Comparison of ENCODE assay signal across 11 cellular contexts in the genomic region with DNA sequence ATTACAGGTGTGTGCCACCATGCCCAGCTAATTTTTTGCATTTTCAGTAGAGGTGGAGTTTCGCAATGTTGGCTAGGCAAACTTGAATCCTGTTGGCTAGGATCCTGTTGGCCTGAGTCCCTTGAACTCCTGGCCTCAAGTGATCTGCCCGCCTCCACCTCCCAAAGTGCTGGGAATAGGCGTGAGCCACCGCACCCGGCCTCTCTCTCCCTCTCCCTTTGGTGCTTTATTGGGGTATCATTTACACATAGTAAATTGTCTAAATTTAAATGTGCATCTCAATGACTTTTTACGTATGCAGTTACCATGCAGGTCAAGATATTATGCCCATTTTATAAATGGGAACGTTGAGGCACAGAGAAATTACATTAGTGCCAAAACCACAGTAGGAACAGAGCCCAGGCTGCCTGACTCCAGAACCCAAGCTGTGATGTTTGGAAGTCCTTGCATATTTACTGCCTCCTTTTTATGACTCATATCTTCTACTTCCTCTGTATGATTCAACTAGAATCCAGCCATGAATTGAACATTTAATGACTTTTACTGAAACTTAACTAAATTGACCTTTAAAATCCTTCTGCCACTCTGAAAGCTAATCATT. TPM values are rescaled to one million over a fixed set of nuclear protein-coding genes. Genes with fewer than 3 reads are reported as not detected.
DNase-seq lines count a peak whose midpoint lies in the region; FAIRE-seq and TF ChIP-seq lines count a peak whose summit lies in the region.
"Had no signal": no experiment of that assay in that cellular context is flagged by ENCODE, and none has a peak within 500 bp of the region (broad histone marks: within the 10 kb centered on the region; RNA-seq: fewer than 3 reads in every experiment).

No MANE protein-coding gene starts in this region.

- H3K36me3 ChIP-seq in transverse colon, result peaks cover 0 to 24% (median 10%) of the 10 kb centered on the region in 4 donors
- H3K36me3 ChIP-seq: prostate gland had no signal

- TF ChIP-seq EP300 in transverse colon (IDR thresholded peaks at IDR 0.05; ENCODE audit: low read depth), result no peak

- CTCF ChIA-PET in activated naive CD4-positive, alpha-beta T cell treated with anti-CD3 and anti-CD28 coated beads, Interleukin-2, amount 10 ng/mL, durations not matched to agents 7 days and 5 days (lab: Charles Lee), result interaction anchor here (0.6 to 2.1 kb wide), 4 partner anchors 14 to 558 kb away, joined by 3 to 5 read pairs (median 4); no protein-coding TSS in a partner anchor

- intact Hi-C loops in transverse colon (cut with DNase I; ENCODE audit: low total_unique reads), result no loop called here

- in situ Hi-C loops in transverse colon (cut with MboI; ENCODE audit: low pct_ligation_motif_present in 1 of 4, low pct_unique_long_range_greater_than_20kb in 1 of 4, low sequenced_read_pairs in 3 of 4), result no loop called here

- H3K27me3 Mint-ChIP-seq in activated naive CD4-positive, alpha-beta T cell treated with anti-CD3 and anti-CD28 coated beads, Interleukin-2, amount 50 U/mL, for 24 hours, result no peaks in the 10 kb centered on the region
- no peaks in the 10 kb centered on the region for H3K27me3 Mint-ChIP-seq in activated naive CD4-positive, alpha-beta T cell treated with anti-CD3 and anti-CD28 coated beads, Interleukin-2, amount 10 ng/mL, durations not matched to agents 7 days and 5 days

- no peak overlapping the region for H3K4me3 ChIP-seq in transverse colon
- H3K4me3 ChIP-seq: prostate gland had no signal

- FAIRE-seq in GM12892 (lab: Jason Lieb, UNC), result no peak

- TF ChIP-seq CTCF in transverse colon (IDR thresholded peaks at IDR 0.05) (no peak), GM20000 (IDR thresholded peaks at IDR 0.05; ENCODE audit: extremely low read depth, missing control alignments) (no peak)

- DNase-seq in activated naive CD4-positive, alpha-beta T cell treated with anti-CD3 and anti-CD28 coated beads, Interleukin-2, amount 10 ng/mL, durations not matched to agents 7 days and 5 days, result no peak
- DNase-seq in SW480 (ENCODE audit: low spot score) (peak; percentile 54), fibroblast of the conjunctiva (ENCODE audit: low read depth) (peak; percentile 82), transverse colon (no peak), SHP77 (lab: John Stamatoyannopoulos, UW) (no peak), GM20000 (ENCODE audit: low spot score) (no peak), GM12892 (ENCODE audit: insufficient read length) (no peak)
- DNase-seq: Caco-2, Karpas-422 had no signal

- peak overlapping the region; percentile 28 for H3K4me3 Mint-ChIP-seq in activated naive CD4-positive, alpha-beta T cell treated with anti-CD3 and anti-CD28 coated beads, Interleukin-2, amount 50 U/mL, for 24 hours
- no peak overlapping the region for H3K4me3 Mint-ChIP-seq in activated naive CD4-positive, alpha-beta T cell treated with anti-CD3 and anti-CD28 coated beads, Interleukin-2, amount 10 ng/mL, durations not matched to agents 7 days and 5 days

- H3K36me3 Mint-ChIP-seq in activated naive CD4-positive, alpha-beta T cell treated with anti-CD3 and anti-CD28 coated beads, Interleukin-2, amount 50 U/mL, for 24 hours, result peaks cover 25% of the 10 kb centered on the region
- H3K36me3 Mint-ChIP-seq in activated naive CD4-positive, alpha-beta T cell treated with anti-CD3 and anti-CD28 coated beads, Interleukin-2, amount 10 ng/mL, durations not matched to agents 7 days and 5 days, result no peaks in the 10 kb centered on the region

- H3K27ac ChIP-seq in transverse colon, result peak overlapping the region in 3 of 4 donors; percentile 3 to 45 (median 17)
- H3K27ac ChIP-seq: prostate gland had no signal

- no peaks in the 10 kb centered on the region for H3K9me3 Mint-ChIP-seq in activated naive CD4-positive, alpha-beta T cell treated with anti-CD3 and anti-CD28 coated beads, Interleukin-2, amount 50 U/mL, for 24 hours
- H3K9me3 Mint-ChIP-seq in activated naive CD4-positive, alpha-beta T cell treated with anti-CD3 and anti-CD28 coated beads, Interleukin-2, amount 10 ng/mL, durations not matched to agents 7 days and 5 days, result no peaks in the 10 kb centered on the region

- H3K27me3 ChIP-seq in transverse colon, result no peaks in the 10 kb centered on the region

- peak overlapping the region; percentile 56 for H3K27ac Mint-ChIP-seq in activated naive CD4-positive, alpha-beta T cell treated with anti-CD3 and anti-CD28 coated beads, Interleukin-2, amount 50 U/mL, for 24 hours
- H3K27ac Mint-ChIP-seq in activated naive CD4-positive, alpha-beta T cell treated with anti-CD3 and anti-CD28 coated beads, Interleukin-2, amount 10 ng/mL, durations not matched to agents 7 days and 5 days, result no peak overlapping the region

- WGBS in transverse colon (ENCODE audit: low coverage in 1 of 2), 2 donors, result 39 to 62% methylated on average over 3 to 7 of the region's 7 CpGs

- peaks cover 0 to 12% (median 8%) of the 10 kb centered on the region in 4 donors for H3K4me1 ChIP-seq in transverse colon
- H3K4me1 ChIP-seq: Caco-2, prostate gland had no signal

- TF ChIP-seq POLR2A in transverse colon (IDR thresholded peaks at IDR 0.05) (no peak), GM12892 (IDR thresholded peaks at IDR 0.05; ENCODE audit: low read depth, low read length) (no peak)

- peaks cover 7% of the 10 kb centered on the region for H3K4me1 Mint-ChIP-seq in activated naive CD4-positive, alpha-beta T cell treated with anti-CD3 and anti-CD28 coated beads, Interleukin-2, amount 50 U/mL, for 24 hours
- H3K4me1 Mint-ChIP-seq in activated naive CD4-positive, alpha-beta T cell treated with anti-CD3 and anti-CD28 coated beads, Interleukin-2, amount 10 ng/mL, durations not matched to agents 7 days and 5 days, result peaks cover 8% of the 10 kb centered on the region

- H3K9me3 ChIP-seq in transverse colon, result no peaks in the 10 kb centered on the region
- H3K9me3 ChIP-seq: Caco-2, prostate gland had no signal

RNA-seq across cellular contexts. Expression of a gene that starts 34.0 kb away (rescaled TPM):
- 10 to 100 TPM in 3 of 4 donors, 1 to 10 TPM in 1; 9.2 to 25.1 (median 18.8) TPM for total RNA-seq in transverse colon
- 7.8 TPM for polyA plus RNA-seq in GM12892 (2012; ENCODE audit: missing spikeins)

RNA-seq across cellular contexts. Expression of a gene that starts 34.3 kb away (rescaled TPM):
- 10 to 100 TPM in 3 of 4 donors, not detected in 1; 11.1 to 16.9 (median 16.7) TPM for total RNA-seq in transverse colon
- 6.5 TPM for polyA plus RNA-seq in GM12892 (2012; ENCODE audit: missing spikeins)

RNA-seq across cellular contexts. Expression of a gene that starts 34.4 kb away (rescaled TPM):
- 10 to 100 TPM in 3 of 4 donors, 1 to 10 TPM in 1; 5.2 to 68.1 (median 32.0) TPM for total RNA-seq in transverse colon
- polyA plus RNA-seq in GM12892 (2012; ENCODE audit: missing spikeins), result 6.8 TPM

Comparison
In these comparisons a context has a peak if more than half of its experiments do, and no peak if none do; other contexts are left out.
1. DNase-seq: peak in SW480 (single experiment) and fibroblast of the conjunctiva (single experiment); none in activated naive CD4-positive, alpha-beta T cell treated with anti-CD3 and anti-CD28 coated beads, Interleukin-2, amount 10 ng/mL, durations not matched to agents 7 days and 5 days (single experiment), transverse colon (single experiment), SHP77 (0 of 2), GM20000 (single experiment) and GM12892 (single experiment).